22 cellular contexts compared by ENCODE assay signal in genomic region chr4:151144329-151145072, GRCh38.
"Had no signal": no experiment of that assay in that cellular context is flagged by ENCODE, and none has a peak within 500 bp of the region (broad histone marks: within the 10 kb centered on the region; RNA-seq: fewer than 3 reads in every experiment).

No MANE protein-coding gene starts in this region.

- H3K4me1 Mint-ChIP-seq: activated CD4-positive, alpha-beta memory T cell treated with anti-CD3 and anti-CD28 coated beads, Interleukin-2, amount 10 ng/mL, durations not matched to agents 7 days and 5 days; activated CD8-positive, alpha-beta memory T cell treated with anti-CD3 and anti-CD28 coated beads, Interleukin-2, amount 10 ng/mL, durations not matched to agents 7 days and 5 days; activated T-helper 17 cell treated with anti-CD3 and anti-CD28 coated beads, Interleukin-2, amount 50 U/mL, for 72 hours; endodermal cell; natural killer cell had no signal

- H3K4me3 Mint-ChIP-seq: activated CD4-positive, alpha-beta memory T cell treated with anti-CD3 and anti-CD28 coated beads, Interleukin-2, amount 10 ng/mL, durations not matched to agents 7 days and 5 days; activated CD8-positive, alpha-beta memory T cell treated with anti-CD3 and anti-CD28 coated beads, Interleukin-2, amount 10 ng/mL, durations not matched to agents 7 days and 5 days; activated T-helper 17 cell treated with anti-CD3 and anti-CD28 coated beads, Interleukin-2, amount 50 U/mL, for 72 hours; endodermal cell; natural killer cell had no signal

- H3K36me3 ChIP-seq: colonic mucosa, neutrophil had no signal

- H3K27ac ChIP-seq: body of pancreas, colonic mucosa, foreskin keratinocyte, neutrophil, pancreas, transverse colon had no signal

- H3K27me3 Mint-ChIP-seq: activated CD4-positive, alpha-beta memory T cell treated with anti-CD3 and anti-CD28 coated beads, Interleukin-2, amount 10 ng/mL, durations not matched to agents 7 days and 5 days; activated CD8-positive, alpha-beta memory T cell treated with anti-CD3 and anti-CD28 coated beads, Interleukin-2, amount 10 ng/mL, durations not matched to agents 7 days and 5 days; activated T-helper 17 cell treated with anti-CD3 and anti-CD28 coated beads, Interleukin-2, amount 50 U/mL, for 72 hours had no signal

- H3K4me1 ChIP-seq: body of pancreas, colonic mucosa, foreskin keratinocyte, pancreas, transverse colon had no signal

- ATAC-seq: activated CD8-positive, alpha-beta memory T cell treated with anti-CD3 and anti-CD28 coated beads, Interleukin-2, amount 10 ng/mL, durations not matched to agents 7 days and 5 days; activated T-helper 17 cell treated with anti-CD3 and anti-CD28 coated beads, Interleukin-2, amount 50 U/mL, for 72 hours; body of pancreas; foreskin keratinocyte; natural killer cell; pancreas; stimulated activated naive CD8-positive, alpha-beta T cell treated with anti-CD3 and anti-CD28 coated beads, Interleukin-15, Interleukin-2, amounts not matched to agents 100 U/mL and 50 U/mL, for 24 hours had no signal

- H3K27ac Mint-ChIP-seq: activated CD4-positive, alpha-beta memory T cell treated with anti-CD3 and anti-CD28 coated beads, Interleukin-2, amount 10 ng/mL, durations not matched to agents 7 days and 5 days; activated CD8-positive, alpha-beta memory T cell treated with anti-CD3 and anti-CD28 coated beads, Interleukin-2, amount 10 ng/mL, durations not matched to agents 7 days and 5 days; activated T-helper 17 cell treated with anti-CD3 and anti-CD28 coated beads, Interleukin-2, amount 50 U/mL, for 72 hours; endodermal cell; natural killer cell had no signal

- H3K9me3 Mint-ChIP-seq: activated CD4-positive, alpha-beta memory T cell treated with anti-CD3 and anti-CD28 coated beads, Interleukin-2, amount 10 ng/mL, durations not matched to agents 7 days and 5 days; activated T-helper 17 cell treated with anti-CD3 and anti-CD28 coated beads, Interleukin-2, amount 50 U/mL, for 72 hours; endodermal cell; natural killer cell had no signal

- H3K4me3 ChIP-seq: body of pancreas, colonic mucosa, pancreas, transverse colon had no signal

- H3K36me3 Mint-ChIP-seq: activated CD8-positive, alpha-beta memory T cell treated with anti-CD3 and anti-CD28 coated beads, Interleukin-2, amount 10 ng/mL, durations not matched to agents 7 days and 5 days; natural killer cell had no signal

- H3K27me3 ChIP-seq: body of pancreas, colonic mucosa, foreskin keratinocyte, neutrophil, pancreas, transverse colon had no signal

- DNase-seq: activated CD4-positive, alpha-beta memory T cell treated with anti-CD3 and anti-CD28 coated beads, Interleukin-2, amount 10 ng/mL, durations not matched to agents 7 days and 5 days; activated CD4-positive, alpha-beta T cell treated with anti-CD3 and anti-CD28 coated beads for 48 hours; activated CD4-positive, CD25-positive, alpha-beta regulatory T cell; activated CD8-positive, alpha-beta memory T cell treated with anti-CD3 and anti-CD28 coated beads, Interleukin-2, amount 10 ng/mL, durations not matched to agents 7 days and 5 days; activated naive CD4-positive, alpha-beta T cell treated with Interleukin-2 at 50 U/mL for 16 hours; body of pancreas; central memory CD4-positive, alpha-beta T cell; colonic mucosa; endodermal cell; foreskin keratinocyte; glutamatergic neuron; kidney; natural killer cell; pancreas; stimulated activated CD4-positive, alpha-beta T cell treated with anti-CD3 and anti-CD28 coated beads, Interleukin-12 subunit alpha, Interleukin-12 subunit beta, amount 100 ng/mL, for 4 hours; stimulated activated CD4-positive, alpha-beta T cell treated with anti-CD3 and anti-CD28 coated beads, Interleukin-1b, Interleukin-23, amount 100 ng/mL, for 48 hours; stimulated activated CD8-positive, alpha-beta memory T cell treated with anti-CD3 and anti-CD28 coated beads, Interleukin-4, amount 100 ng/mL, for 48 hours; stimulated activated naive CD8-positive, alpha-beta T cell treated with anti-CD3 and anti-CD28 coated beads, Interleukin-15, Interleukin-2, amounts not matched to agents 100 U/mL and 50 U/mL, for 24 hours; substantia nigra; transverse colon had no signal

- H3K9me3 ChIP-seq: body of pancreas, colonic mucosa, neutrophil, pancreas, transverse colon had no signal
